Comparison of ENCODE assay signal across 9 cellular contexts in genomic region chr2:38462121-38462634, GRCh38.
A peak's percentile ranks its signal among the peaks of the same experiment; 100 is the strongest.
DNase-seq lines count a peak whose midpoint lies in the region; ATAC-seq and TF ChIP-seq lines count a peak whose summit lies in the region.
"Had no signal": no experiment of that assay in that cellular context is flagged by ENCODE, and none has a peak within 500 bp of the region (broad histone marks: within the 10 kb centered on the region; RNA-seq: fewer than 3 reads in every experiment).

No MANE protein-coding gene starts in this region.

- intact Hi-C loops in ovary (cut with DNase I): loop anchor here in 1 of 4 donors (10.0 kb wide), 1 partner anchor 63 kb away; no protein-coding TSS in a partner anchor
- intact Hi-C loops in CD8-positive, alpha-beta T cell (cut with DNase I, micrococcal nuclease): no loop called here

- H3K4me3 ChIP-seq in AG10803 (ENCODE audit: low read length) (no peak overlapping the region), ovary (no peak overlapping the region)
- no peak overlapping the region for H3K4me3 ChIP-seq in CD8-positive, alpha-beta T cell (ENCODE audit: low read depth, low read length)
- H3K4me3 ChIP-seq: thyroid gland had no signal

- no peak for TF ChIP-seq CTCF in AG10803 (conservative IDR thresholded peaks at IDR 0.05; ENCODE audit: low read length)
- TF ChIP-seq CTCF in ovary (IDR thresholded peaks at IDR 0.05): no peak
- no peak for TF ChIP-seq CTCF in CD8-positive, alpha-beta T cell (IDR thresholded peaks at IDR 0.05)

- POLR2A ChIA-PET in CD8-positive, alpha-beta T cell (lab: Charles Lee): no interaction called here

- no peaks in the 10 kb centered on the region for H3K36me3 ChIP-seq in ovary
- no peaks in the 10 kb centered on the region for H3K36me3 ChIP-seq in CD8-positive, alpha-beta T cell (ENCODE audit: insufficient read depth, low read length)
- H3K36me3 ChIP-seq: thyroid gland had no signal

- in situ Hi-C loops in T47D (cut with HindIII; ENCODE audit: low pct_unique_long_range_greater_than_20kb, low sequenced_read_pairs): no loop called here

- H3K9me3 Mint-ChIP-seq in CD8-positive, alpha-beta T cell: no peaks in the 10 kb centered on the region

- H3K4me3 Mint-ChIP-seq in CD8-positive, alpha-beta T cell: no peak overlapping the region

- CTCF ChIA-PET in CD8-positive, alpha-beta T cell (lab: Charles Lee): interaction anchor here (1.7 kb wide), 1 partner anchor 146 kb away, joined by 8 read pairs; no protein-coding TSS in a partner anchor

- peaks cover 2% of the 10 kb centered on the region for H3K27me3 Mint-ChIP-seq in CD8-positive, alpha-beta T cell (ENCODE audit: low read depth)

- 58 to 69% (median 59%) methylated on average over 7 of the region's 7 CpGs for WGBS in ovary, 3 donors

- TF ChIP-seq EP300 in ovary (IDR thresholded peaks at IDR 0.05): no peak

- DNase-seq in AG10803 (ENCODE audit: low read depth) (peak; percentile 81), M059J (ENCODE audit: low read depth) (peak; percentile 95), T47D (ENCODE audit: low read depth in 1 of 2, low spot score in 1 of 2) (peak; percentile 10 to 88), ovary (peak in 4 of 5 donors; percentile 62 to 73 (median 64))
- DNase-seq in effector CD4-positive, alpha-beta T cell: no peak
- no peak for DNase-seq in CD8-positive, alpha-beta T cell

- no peaks in the 10 kb centered on the region for H3K36me3 Mint-ChIP-seq in CD8-positive, alpha-beta T cell

- no peak overlapping the region for H3K27ac ChIP-seq in ovary
- H3K27ac ChIP-seq in CD8-positive, alpha-beta T cell (ENCODE audit: low read depth, low read length): no peak overlapping the region
- H3K27ac ChIP-seq: thyroid gland had no signal

- no peaks in the 10 kb centered on the region for H3K27me3 ChIP-seq in ovary
- H3K27me3 ChIP-seq in CD8-positive, alpha-beta T cell (ENCODE audit: insufficient read depth, low read length): no peaks in the 10 kb centered on the region
- H3K27me3 ChIP-seq: thyroid gland had no signal

- H3K9me3 ChIP-seq in ovary: no peaks in the 10 kb centered on the region
- no peaks in the 10 kb centered on the region for H3K9me3 ChIP-seq in CD8-positive, alpha-beta T cell (ENCODE audit: low read length)
- H3K9me3 ChIP-seq: thyroid gland had no signal

- peaks cover 24% of the 10 kb centered on the region for H3K4me1 ChIP-seq in ovary (ENCODE audit: insufficient read depth)
- no peaks in the 10 kb centered on the region for H3K4me1 ChIP-seq in CD8-positive, alpha-beta T cell (ENCODE audit: insufficient read depth, low read length)

- ATAC-seq in HG02571 (IDR thresholded peaks at IDR 0.05; ENCODE audit: unreplicated experiment) (no peak), HG02884 (IDR thresholded peaks at IDR 0.05; ENCODE audit: unreplicated experiment) (no peak)
- no peak for ATAC-seq in CD8-positive, alpha-beta T cell

- TF ChIP-seq POLR2A in ovary (IDR thresholded peaks at IDR 0.05): no peak

- no peak overlapping the region for H3K27ac Mint-ChIP-seq in CD8-positive, alpha-beta T cell

- no peaks in the 10 kb centered on the region for H3K4me1 Mint-ChIP-seq in CD8-positive, alpha-beta T cell (ENCODE audit: low read depth)

Comparison
In these comparisons a context has a peak if more than half of its experiments do, and no peak if none do; other contexts are left out.
1. DNase-seq: peak in AG10803 (single experiment), M059J (single experiment), T47D (2 of 2) and ovary (4 of 5); none in effector CD4-positive, alpha-beta T cell (single experiment) and CD8-positive, alpha-beta T cell (0 of 7).